ENCODE assay signal across 33 cellular contexts in the genomic region with DNA sequence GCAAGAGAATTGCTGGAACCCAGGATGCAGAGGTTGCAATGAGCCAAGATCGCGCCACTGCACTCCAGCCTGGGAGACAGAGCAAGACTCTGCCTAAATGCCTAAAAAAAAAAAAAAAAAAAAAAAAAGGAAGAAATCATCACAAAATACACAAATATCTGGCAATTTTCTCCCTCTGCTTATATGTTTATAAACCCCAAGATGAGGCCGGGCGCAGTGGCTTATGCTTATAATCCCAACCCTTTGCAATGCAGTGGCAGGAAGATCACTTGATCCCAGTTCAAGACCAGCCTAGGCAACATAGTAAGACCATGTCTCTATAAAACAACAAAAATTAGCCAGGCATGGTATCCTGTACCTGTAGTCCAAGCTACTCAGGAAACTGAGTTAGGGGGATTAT.
"Had no signal": no experiment of that assay in that cellular context is flagged by ENCODE, and none has a peak within 500 bp of the region (broad histone marks: within the 10 kb centered on the region; RNA-seq: fewer than 3 reads in every experiment).

No MANE protein-coding gene starts in this region.

- H3K27me3 ChIP-seq: adrenal gland, body of pancreas, brain microvascular endothelial cell, breast epithelium had no signal

- H3K27ac ChIP-seq: adrenal gland, body of pancreas, brain microvascular endothelial cell, breast epithelium, VCaP had no signal

- H3K4me1 ChIP-seq: adrenal gland, body of pancreas, breast epithelium had no signal

- H3K27ac Mint-ChIP-seq: activated B cell treated with CpG ODN at 0.5 μM for 24 hours; activated CD4-positive, alpha-beta memory T cell treated with anti-CD3 and anti-CD28 coated beads for 36 hours; activated CD4-positive, alpha-beta T cell treated with anti-CD3 and anti-CD28 coated beads, Interleukin-2, amount 10 ng/mL, durations not matched to agents 24 days and 14 days; activated CD8-positive, alpha-beta T cell treated with anti-CD3 and anti-CD28 coated beads for 36 hours; activated naive CD4-positive, alpha-beta T cell treated with anti-CD3 and anti-CD28 coated beads for 36 hours; activated naive CD8-positive, alpha-beta T cell treated with anti-CD3 and anti-CD28 coated beads for 36 hours; activated T-helper 1 cell treated with anti-CD3 and anti-CD28 coated beads, Interleukin-12 subunit alpha, Interleukin-12 subunit beta, Interleukin-2, Interleukin-4 antibody, amounts not matched to agents 30 ng/mL and 10 ng/mL and 1 ng/mL, durations not matched to agents 14 hours and 24 hours and 36 hours; activated T-helper 17 cell treated with anti-CD3 and anti-CD28 coated beads, Interleukin-2, amount 50 U/mL, for 72 hours; T-helper 1 cell treated with Interleukin-12 subunit alpha and Interleukin-12 subunit beta and Interleukin-4 antibody, amounts not matched to agents 30 μg/mL and 1 μg/mL, for 36 hours; T-helper 2 cell treated with Interferon-gamma antibody and Interleukin-4, amounts not matched to agents 5 μg/mL and 100 μg/mL, for 36 hours had no signal

- H3K36me3 ChIP-seq: breast epithelium had no signal

- H3K4me3 Mint-ChIP-seq: activated B cell treated with CpG ODN at 0.5 μM for 24 hours; activated CD4-positive, alpha-beta memory T cell treated with anti-CD3 and anti-CD28 coated beads for 36 hours; activated CD4-positive, alpha-beta T cell treated with anti-CD3 and anti-CD28 coated beads, Interleukin-2, amount 10 ng/mL, durations not matched to agents 24 days and 14 days; activated CD8-positive, alpha-beta T cell treated with anti-CD3 and anti-CD28 coated beads for 36 hours; activated naive CD4-positive, alpha-beta T cell treated with anti-CD3 and anti-CD28 coated beads for 36 hours; activated naive CD8-positive, alpha-beta T cell treated with anti-CD3 and anti-CD28 coated beads for 36 hours; activated T-helper 1 cell treated with anti-CD3 and anti-CD28 coated beads, Interleukin-12 subunit alpha, Interleukin-12 subunit beta, Interleukin-2, Interleukin-4 antibody, amounts not matched to agents 30 ng/mL and 10 ng/mL and 1 ng/mL, durations not matched to agents 14 hours and 24 hours and 36 hours; activated T-helper 17 cell treated with anti-CD3 and anti-CD28 coated beads, Interleukin-2, amount 50 U/mL, for 72 hours; T-helper 1 cell treated with Interleukin-12 subunit alpha and Interleukin-12 subunit beta and Interleukin-4 antibody, amounts not matched to agents 30 μg/mL and 1 μg/mL, for 36 hours; T-helper 2 cell treated with Interferon-gamma antibody and Interleukin-4, amounts not matched to agents 5 μg/mL and 100 μg/mL, for 36 hours had no signal

- H3K4me1 Mint-ChIP-seq: activated B cell treated with CpG ODN at 0.5 μM for 24 hours; activated CD4-positive, alpha-beta T cell treated with anti-CD3 and anti-CD28 coated beads, Interleukin-2, amount 10 ng/mL, durations not matched to agents 24 days and 14 days; activated naive CD8-positive, alpha-beta T cell treated with anti-CD3 and anti-CD28 coated beads for 36 hours; activated T-helper 17 cell treated with anti-CD3 and anti-CD28 coated beads, Interleukin-2, amount 50 U/mL, for 72 hours had no signal

- H3K9me3 Mint-ChIP-seq: activated B cell treated with CpG ODN at 0.5 μM for 24 hours; activated CD4-positive, alpha-beta memory T cell treated with anti-CD3 and anti-CD28 coated beads for 36 hours; activated CD4-positive, alpha-beta T cell treated with anti-CD3 and anti-CD28 coated beads, Interleukin-2, amount 10 ng/mL, durations not matched to agents 24 days and 14 days; activated CD8-positive, alpha-beta T cell treated with anti-CD3 and anti-CD28 coated beads for 36 hours; activated naive CD4-positive, alpha-beta T cell treated with anti-CD3 and anti-CD28 coated beads for 36 hours; activated naive CD4-positive, alpha-beta T cell treated with anti-CD3 and anti-CD28 coated beads, Interleukin-2, amount 50 U/mL, for 72 hours; activated naive CD8-positive, alpha-beta T cell treated with anti-CD3 and anti-CD28 coated beads for 36 hours; activated T-helper 1 cell treated with anti-CD3 and anti-CD28 coated beads, Interleukin-12 subunit alpha, Interleukin-12 subunit beta, Interleukin-2, Interleukin-4 antibody, amounts not matched to agents 30 ng/mL and 10 ng/mL and 1 ng/mL, durations not matched to agents 14 hours and 24 hours and 36 hours; activated T-helper 17 cell treated with anti-CD3 and anti-CD28 coated beads, Interleukin-2, amount 50 U/mL, for 72 hours; T-helper 1 cell treated with Interleukin-12 subunit alpha and Interleukin-12 subunit beta and Interleukin-4 antibody, amounts not matched to agents 30 μg/mL and 1 μg/mL, for 36 hours; T-helper 2 cell treated with Interferon-gamma antibody and Interleukin-4, amounts not matched to agents 5 μg/mL and 100 μg/mL, for 36 hours had no signal

- H3K9me3 ChIP-seq: adrenal gland, body of pancreas, breast epithelium had no signal

- DNase-seq: activated B cell treated with CpG ODN at 0.5 μM for 24 hours; activated CD4-positive, alpha-beta memory T cell treated with anti-CD3 and anti-CD28 coated beads for 36 hours; activated CD4-positive, alpha-beta T cell treated with anti-CD3 and anti-CD28 coated beads for 4 hours; activated CD4-positive, alpha-beta T cell treated with anti-CD3 and anti-CD28 coated beads, Interleukin-2, amount 10 ng/mL, durations not matched to agents 24 days and 14 days; activated CD4-positive, alpha-beta T cell treated with anti-CD3 and anti-CD28 coated beads, Interleukin-2, amount 50 U/mL, for 1 hour; activated CD4-positive, alpha-beta T cell treated with anti-CD3 and anti-CD28 coated beads, Interleukin-2, amount 50 U/mL, for 4 hours; activated CD8-positive, alpha-beta memory T cell treated with anti-CD3 and anti-CD28 coated beads, Interleukin-2, amount 50 U/mL, for 4 hours; activated CD8-positive, alpha-beta T cell treated with anti-CD3 and anti-CD28 coated beads for 36 hours; activated effector memory CD4-positive, alpha-beta T cell treated with anti-CD3 and anti-CD28 coated beads, Interleukin-2, amount 50 U/mL, for 16 hours; activated gamma-delta T cell treated with Interleukin-2 at 50 U/mL for 16 hours; activated naive CD4-positive, alpha-beta T cell; activated naive CD4-positive, alpha-beta T cell treated with anti-CD3 and anti-CD28 coated beads for 36 hours; activated naive CD4-positive, alpha-beta T cell treated with anti-CD3 and anti-CD28 coated beads, Interleukin-2, amount 50 U/mL, for 16 hours; activated naive CD8-positive, alpha-beta T cell treated with anti-CD3 and anti-CD28 coated beads for 36 hours; activated T-cell treated with anti-CD3 and anti-CD28 coated beads for 4 hours; activated T-cell treated with anti-CD3 and anti-CD28 coated beads, Interleukin-2, amount 50 U/mL, for 1 hour; activated T-cell treated with anti-CD3 and anti-CD28 coated beads, Interleukin-2, amount 50 U/mL, for 48 hours; adrenal gland; amniotic stem cell; aorta; body of pancreas; brain microvascular endothelial cell; central memory CD4-positive, alpha-beta T cell; T-helper 1 cell; T-helper 2 cell; T-helper 9 cell had no signal

- H3K4me3 ChIP-seq: adrenal gland, body of pancreas, breast epithelium had no signal

- H3K27me3 Mint-ChIP-seq: activated B cell treated with CpG ODN at 0.5 μM for 24 hours; activated CD4-positive, alpha-beta memory T cell treated with anti-CD3 and anti-CD28 coated beads for 36 hours; activated CD4-positive, alpha-beta T cell treated with anti-CD3 and anti-CD28 coated beads, Interleukin-2, amount 10 ng/mL, durations not matched to agents 24 days and 14 days; activated CD8-positive, alpha-beta T cell treated with anti-CD3 and anti-CD28 coated beads for 36 hours; activated naive CD8-positive, alpha-beta T cell treated with anti-CD3 and anti-CD28 coated beads for 36 hours; activated T-helper 17 cell treated with anti-CD3 and anti-CD28 coated beads, Interleukin-2, amount 50 U/mL, for 72 hours had no signal
